In the genomic region with DNA sequence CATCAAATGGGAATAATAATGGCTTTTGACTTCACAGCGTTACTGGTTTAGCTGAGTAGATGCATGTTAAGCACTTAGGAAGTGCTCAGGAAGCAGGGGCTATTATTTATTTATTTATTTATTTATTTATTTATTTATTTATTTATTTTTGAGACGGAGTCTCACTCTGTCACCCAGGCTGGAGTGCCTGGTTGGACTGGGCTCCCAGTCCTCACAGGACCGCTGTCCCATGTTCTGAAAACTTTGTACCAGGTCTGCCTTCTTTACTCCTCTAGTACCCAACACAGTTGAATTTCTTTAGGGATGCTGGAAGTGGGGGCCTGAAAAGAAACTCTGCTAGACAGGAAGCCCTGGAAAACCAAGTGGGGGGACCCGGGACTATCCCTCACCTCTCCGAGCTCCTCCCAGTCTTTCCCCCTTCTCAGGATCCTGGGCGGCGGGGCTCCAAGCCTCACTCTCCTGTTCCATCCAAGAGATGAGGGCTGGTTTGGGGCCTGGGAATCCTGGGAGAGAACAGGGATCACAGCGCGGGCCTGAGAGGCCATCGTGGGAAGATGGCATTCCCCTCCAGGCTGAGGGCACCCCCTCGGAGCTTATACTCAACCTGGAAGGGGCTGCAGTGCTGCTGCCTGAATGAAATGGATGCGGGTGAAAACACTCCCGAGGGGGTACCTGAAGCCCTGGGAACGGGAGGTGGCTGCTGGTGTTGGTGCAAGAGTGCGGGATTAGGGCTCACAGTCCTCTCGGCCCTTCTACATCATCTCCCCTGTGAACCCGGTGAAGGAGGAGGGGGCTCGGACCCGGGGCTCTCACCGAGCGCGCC, we compare ENCODE assay signal across 8 cellular contexts. TPM values are rescaled to one million over a fixed set of nuclear protein-coding genes. Genes with fewer than 3 reads are reported as not detected.
A peak's percentile ranks its signal among the peaks of the same experiment; 100 is the strongest.
DNase-seq lines count a peak whose midpoint lies in the region; ATAC-seq, FAIRE-seq and TF ChIP-seq lines count a peak whose summit lies in the region.

No MANE protein-coding gene starts in this region.

- H3K27ac ChIP-seq in HepG2 (ENCODE audit: extremely low read length, insufficient read depth, low read length) (peak overlapping the region; percentile 89), thoracic aorta (peak overlapping the region; percentile 93 to 99)

- H3K27me3 Mint-ChIP-seq in chondrocyte (ENCODE audit: low read depth): no peaks in the 10 kb centered on the region

- DNase-seq in GM06990 (ENCODE audit: extremely low read depth, insufficient read length) (no peak), NCI-H1105 treated with DMSO at 0.1 percent for 48 hours (lab: John Stamatoyannopoulos, UW) (peak; percentile 40), chondrocyte (ENCODE audit: low spot score) (no peak), HepG2 (ENCODE audit: low spot score) (no peak), thoracic aorta (ENCODE audit: low spot score) (no peak), GF-D8 (lab: John Stamatoyannopoulos, UW) (no peak), NCI-H2081 (lab: John Stamatoyannopoulos, UW) (no peak)

- no TSS peak for BruUV-seq in HepG2 (replicated peaks; lab: Mats Ljungman, UMichigan)

- H3K79me2 ChIP-seq in HepG2 (ENCODE audit: insufficient read depth, low read length): peaks cover 2% of the 10 kb centered on the region

- H3K36me3 ChIP-seq in GM06990 (ENCODE audit: control insufficient read depth, insufficient read depth, low read length) (no peaks in the 10 kb centered on the region; the same call in 1 of the 2 replicates), HepG2 (replicated peaks in 1 of 2; ENCODE audit: control insufficient read depth in 1 of 2, insufficient read depth in 2 of 2, low read length in 2 of 2) (no peaks in the 10 kb centered on the region), thoracic aorta (no peaks in the 10 kb centered on the region)

- in situ Hi-C loops in HepG2 (cut with HindIII; ENCODE audit: extremely low pct_ligation_motif_present, low pct_unique_long_range_greater_than_20kb): loop anchor here (5.0 kb wide), 1 partner anchor 51 kb away; no protein-coding TSS in a partner anchor

- no peak overlapping the region for H2AFZ ChIP-seq in HepG2 (ENCODE audit: low read length)

- intact Hi-C loops in HepG2 (cut with micrococcal nuclease; ENCODE audit: unreplicated experiment): loop anchor here (1.0 to 2.0 kb wide), 3 partner anchors 13 to 39 kb away; partner anchors contain the start of genes ZNF689 and ZNF764

- POLR2A ChIA-PET in HepG2 (lab: Yijun Ruan, JAX): interaction anchor here (0.7 to 3.3 kb wide), 16 partner anchors 13 to 141 kb away, joined by 3 to 73 read pairs (median 6); partner anchors contain the start of genes DCTPP1, FBRS, ZNF689 and ZNF747

- no peaks in the 10 kb centered on the region for H3K9me3 Mint-ChIP-seq in chondrocyte (ENCODE audit: low read depth)

- peak; percentile 23 for ATAC-seq in HepG2
- no peak for ATAC-seq in thoracic aorta (ENCODE audit: insufficient number of reproducible peaks, low FRiP score, low read depth)
- no peak for ATAC-seq in GM18498 (IDR thresholded peaks at IDR 0.05; ENCODE audit: unreplicated experiment)

- H3K27ac Mint-ChIP-seq in chondrocyte (ENCODE audit: unreplicated experiment): peak overlapping the region; percentile 95

- H3K4me1 ChIP-seq in HepG2 (ENCODE audit: insufficient read depth, low read length) (peaks cover 77% of the 10 kb centered on the region), thoracic aorta (ENCODE audit: control insufficient read depth in 1 of 2, low read depth in 2 of 2) (peaks cover 15 to 24% of the 10 kb centered on the region in 2 donors)

- FAIRE-seq in HepG2 (lab: Jason Lieb, UNC): no peak

- CTCF ChIA-PET in HepG2 (lab: Yijun Ruan, JAX; ENCODE audit: low intra/inter-chr PET ratio, low total read pairs): no interaction called here

- no peaks in the 10 kb centered on the region for H3K27me3 ChIP-seq in GM06990 (replicated peaks; ENCODE audit: control insufficient read depth, insufficient read depth, low read length)
- no peaks in the 10 kb centered on the region for H3K27me3 ChIP-seq in HepG2 (ENCODE audit: control insufficient read depth in 1 of 2, insufficient read depth in 2 of 2, low read length in 2 of 2)
- H3K27me3 ChIP-seq in thoracic aorta (replicated peaks; ENCODE audit: insufficient read depth): no peaks in the 10 kb centered on the region

- 16% methylated on average over 10 of the region's 22 CpGs for WGBS in HepG2 (ENCODE audit: low lambda C conversion rate)

- peak overlapping the region; percentile 94 for H3K4me2 ChIP-seq in HepG2 (ENCODE audit: low read depth, low read length)

- no peak for TF ChIP-seq CTCF in GM06990 (IDR thresholded peaks at IDR 0.05; ENCODE audit: insufficient read depth, low read length, poor library complexity, severe bottlenecking)
- TF ChIP-seq CTCF in chondrocyte (IDR thresholded peaks at IDR 0.05): no peak
- TF ChIP-seq CTCF in HepG2 (CRISPR knock-in tag; IDR thresholded peaks at IDR 0.05): no peak
- no peak for TF ChIP-seq CTCF in thoracic aorta (IDR thresholded peaks at IDR 0.05)

- no peaks in the 10 kb centered on the region for H3K36me3 Mint-ChIP-seq in chondrocyte (ENCODE audit: low read depth)

- H3K4me3 Mint-ChIP-seq in chondrocyte (ENCODE audit: unreplicated experiment): peak overlapping the region; percentile 89

- TF ChIP-seq POLR2A in HepG2 (IDR thresholded peaks at IDR 0.05; ENCODE audit: insufficient read depth in 1 of 2, low read depth in 2 of 2, low read length in 2 of 2): peak in 1 of 2 experiments; percentile 39; a peak in 1 of 4 replicates

- H3K4me1 Mint-ChIP-seq in chondrocyte (ENCODE audit: low read depth): peaks cover 18% of the 10 kb centered on the region

- peak overlapping the region; percentile 65 for H3K4me3 ChIP-seq in GM06990 (replicated peaks; ENCODE audit: low read depth, low read length)
- H3K4me3 ChIP-seq in HepG2 (replicated peaks in 1 of 3; ENCODE audit: insufficient read depth in 1 of 3, low read depth in 2 of 3, low read length in 3 of 3): peak overlapping the region; percentile 89 to 97 (median 93)
- H3K4me3 ChIP-seq in thoracic aorta: peak overlapping the region; percentile 96

- H3K9me3 ChIP-seq in HepG2 (ENCODE audit: low read length): no peaks in the 10 kb centered on the region
- no peaks in the 10 kb centered on the region for H3K9me3 ChIP-seq in thoracic aorta

- TF ChIP-seq EP300 in HepG2 (IDR thresholded peaks at IDR 0.05; ENCODE audit: low read depth in 2 of 2, low read length in 2 of 2) (no peak), HepG2 (CRISPR knock-in tag; IDR thresholded peaks at IDR 0.05; ENCODE audit: borderline replicate concordance) (no peak)

- H4K20me1 ChIP-seq in HepG2 (ENCODE audit: insufficient read depth, low read length): no peaks in the 10 kb centered on the region

- no peak for TF ChIP-seq RAD21 in HepG2 (CRISPR knock-in tag; IDR thresholded peaks at IDR 0.05)

- peak overlapping the region; percentile 93 for H3K9ac ChIP-seq in HepG2 (ENCODE audit: insufficient read depth, low read depth, low read length)

RNA-seq across cellular contexts. Expression of gene ZNF688, which starts 0.7 kb away (rescaled TPM):
- 11.7 to 15.0 TPM (median 13.7 TPM) in 3 replicates for total RNA-seq in chondrocyte
- total RNA-seq in HepG2 (2016; rRNA removed; fragmentation: Illumina TruSeq; extraction: Trizol): 5.4 and 5.8 TPM in 2 replicates
- total RNA-seq in HepG2 (2016; cell fraction: cytosol; rRNA removed; fragmentation: Illumina TruSeq; extraction: Trizol; ENCODE audit: low read depth): 13.1 and 13.2 TPM in 2 replicates
- 4.0 and 4.8 TPM in 2 replicates for total RNA-seq in HepG2 (2016; cell fraction: insoluble cytoplasmic fraction; rRNA removed; fragmentation: Illumina TruSeq; extraction: Trizol)
- 8.5 and 11.4 TPM in 2 replicates for total RNA-seq in HepG2 (2016; cell fraction: membrane; rRNA removed; fragmentation: Illumina TruSeq; extraction: Trizol)
- total RNA-seq in HepG2 (2016; cell fraction: nucleus; rRNA removed; fragmentation: Illumina TruSeq; extraction: Trizol): 2.6 and 3.6 TPM in 2 replicates
- 2.4 and 2.9 TPM in 2 replicates for polyA plus RNA-seq in HepG2 (2011; rRNA removed)
- polyA plus RNA-seq in HepG2 (2011; cell fraction: cytosol; rRNA removed): 2.7 and 3.8 TPM in 2 replicates
- 4.5 TPM in 2 replicates for polyA plus RNA-seq in HepG2 (2011; cell fraction: nucleus; rRNA removed)
- 2.3 and 3.6 TPM in 2 replicates for polyA plus RNA-seq in HepG2 (2012)
- polyA plus RNA-seq in HepG2 (2016; cell fraction: cytosol; fragmentation: Illumina TruSeq; extraction: Trizol; ENCODE audit: low read depth): 17.2 and 20.6 TPM in 2 replicates
- polyA plus RNA-seq in HepG2 (2016; cell fraction: insoluble cytoplasmic fraction; fragmentation: Illumina TruSeq; extraction: Trizol; ENCODE audit: low read depth): 5.4 and 6.1 TPM in 2 replicates
- 16.0 and 17.2 TPM in 2 replicates for polyA plus RNA-seq in HepG2 (2016; cell fraction: membrane; fragmentation: Illumina TruSeq; extraction: Trizol; ENCODE audit: low read depth)
- 6.9 and 8.3 TPM in 2 replicates for polyA plus RNA-seq in HepG2 (2016; cell fraction: nucleus; fragmentation: Illumina TruSeq; extraction: Trizol; ENCODE audit: insufficient read depth, low read depth)
- 1.7 and 2.7 TPM in 2 replicates for polyA minus RNA-seq in HepG2 (2011; rRNA and poly(A)+ RNA removed; ENCODE audit: low replicate concordance)
- polyA minus RNA-seq in HepG2 (2011; cell fraction: cytosol; rRNA and poly(A)+ RNA removed): 1.8 and 2.9 TPM in 2 replicates
- polyA minus RNA-seq in HepG2 (2011; cell fraction: nucleus; rRNA and poly(A)+ RNA removed): 2.0 and 2.4 TPM in 2 replicates
- 10 to 100 TPM in 1 of 2 donors, 1 to 10 TPM in 1; 9.2 to 24.2 TPM for total RNA-seq in thoracic aorta

RNA-seq across cellular contexts. Expression of gene ZNF764, which starts 12.7 kb away (rescaled TPM):
- 8.3 to 11.1 TPM (median 8.6 TPM) in 3 replicates for total RNA-seq in chondrocyte
- 7.3 and 9.1 TPM in 2 replicates for total RNA-seq in HepG2 (2016; rRNA removed; fragmentation: Illumina TruSeq; extraction: Trizol)
- 2.8 and 3.1 TPM in 2 replicates for total RNA-seq in HepG2 (2016; cell fraction: cytosol; rRNA removed; fragmentation: Illumina TruSeq; extraction: Trizol; ENCODE audit: low read depth)
- 5.9 and 8.3 TPM in 2 replicates for total RNA-seq in HepG2 (2016; cell fraction: insoluble cytoplasmic fraction; rRNA removed; fragmentation: Illumina TruSeq; extraction: Trizol)
- 6.4 and 7.9 TPM in 2 replicates for total RNA-seq in HepG2 (2016; cell fraction: membrane; rRNA removed; fragmentation: Illumina TruSeq; extraction: Trizol)
- total RNA-seq in HepG2 (2016; cell fraction: nucleus; rRNA removed; fragmentation: Illumina TruSeq; extraction: Trizol): 7.4 and 7.9 TPM in 2 replicates
- polyA plus RNA-seq in HepG2 (2011; rRNA removed): 4.1 and 4.8 TPM in 2 replicates
- polyA plus RNA-seq in HepG2 (2011; cell fraction: cytosol; rRNA removed): 4.1 and 4.5 TPM in 2 replicates
- 11.6 and 12.2 TPM in 2 replicates for polyA plus RNA-seq in HepG2 (2011; cell fraction: nucleus; rRNA removed)
- polyA plus RNA-seq in HepG2 (2012): 3.6 and 4.9 TPM in 2 replicates
- polyA plus RNA-seq in HepG2 (2016; cell fraction: cytosol; fragmentation: Illumina TruSeq; extraction: Trizol; ENCODE audit: low read depth): 1.7 and 2.0 TPM in 2 replicates
- 6.8 and 7.3 TPM in 2 replicates for polyA plus RNA-seq in HepG2 (2016; cell fraction: insoluble cytoplasmic fraction; fragmentation: Illumina TruSeq; extraction: Trizol; ENCODE audit: low read depth)
- 4.0 TPM in 2 replicates for polyA plus RNA-seq in HepG2 (2016; cell fraction: membrane; fragmentation: Illumina TruSeq; extraction: Trizol; ENCODE audit: low read depth)
- 18.1 and 18.6 TPM in 2 replicates for polyA plus RNA-seq in HepG2 (2016; cell fraction: nucleus; fragmentation: Illumina TruSeq; extraction: Trizol; ENCODE audit: insufficient read depth, low read depth)
- 4.3 and 10.8 TPM in 2 replicates for polyA minus RNA-seq in HepG2 (2011; rRNA and poly(A)+ RNA removed; ENCODE audit: low replicate concordance)
- polyA minus RNA-seq in HepG2 (2011; cell fraction: cytosol; rRNA and poly(A)+ RNA removed): 6.1 and 6.6 TPM in 2 replicates
- polyA minus RNA-seq in HepG2 (2011; cell fraction: nucleus; rRNA and poly(A)+ RNA removed): 7.7 and 8.7 TPM in 2 replicates
- 1 to 10 TPM; 8.5 to 9.6 TPM for total RNA-seq in thoracic aorta

RNA-seq across cellular contexts. Expression of gene ZNF785, which starts 14.7 kb away (rescaled TPM):
- 17.0 to 20.2 TPM (median 17.7 TPM) in 3 replicates for total RNA-seq in chondrocyte
- total RNA-seq in HepG2 (2016; rRNA removed; fragmentation: Illumina TruSeq; extraction: Trizol): not detected in 2 replicates
- total RNA-seq in HepG2 (2016; cell fraction: cytosol; rRNA removed; fragmentation: Illumina TruSeq; extraction: Trizol; ENCODE audit: low read depth): not detected in 2 replicates
- total RNA-seq in HepG2 (2016; cell fraction: insoluble cytoplasmic fraction; rRNA removed; fragmentation: Illumina TruSeq; extraction: Trizol): not detected in 2 replicates
- total RNA-seq in HepG2 (2016; cell fraction: membrane; rRNA removed; fragmentation: Illumina TruSeq; extraction: Trizol): not detected in 2 replicates
- not detected in 2 replicates for total RNA-seq in HepG2 (2016; cell fraction: nucleus; rRNA removed; fragmentation: Illumina TruSeq; extraction: Trizol)
- 0.01 TPM in 1 of 2 replicates, not detected in the other for polyA plus RNA-seq in HepG2 (2011; rRNA removed)
- 0.03 TPM in 1 of 2 replicates, not detected in the other for polyA plus RNA-seq in HepG2 (2011; cell fraction: cytosol; rRNA removed)
- 0.05 TPM in 1 of 2 replicates, not detected in the other for polyA plus RNA-seq in HepG2 (2011; cell fraction: nucleus; rRNA removed)
- polyA plus RNA-seq in HepG2 (2012): 0.11 TPM in 1 of 2 replicates, not detected in the other
- not detected in 2 replicates for polyA plus RNA-seq in HepG2 (2016; cell fraction: cytosol; fragmentation: Illumina TruSeq; extraction: Trizol; ENCODE audit: low read depth)
- not detected in 2 replicates for polyA plus RNA-seq in HepG2 (2016; cell fraction: insoluble cytoplasmic fraction; fragmentation: Illumina TruSeq; extraction: Trizol; ENCODE audit: low read depth)
- polyA plus RNA-seq in HepG2 (2016; cell fraction: membrane; fragmentation: Illumina TruSeq; extraction: Trizol; ENCODE audit: low read depth): not detected in 2 replicates
- polyA plus RNA-seq in HepG2 (2016; cell fraction: nucleus; fragmentation: Illumina TruSeq; extraction: Trizol; ENCODE audit: insufficient read depth, low read depth): not detected in 2 replicates
- polyA minus RNA-seq in HepG2 (2011; rRNA and poly(A)+ RNA removed; ENCODE audit: low replicate concordance): 10.5 TPM in 1 of 2 replicates, not detected in the other
- polyA minus RNA-seq in HepG2 (2011; cell fraction: cytosol; rRNA and poly(A)+ RNA removed): not detected in 2 replicates
- polyA minus RNA-seq in HepG2 (2011; cell fraction: nucleus; rRNA and poly(A)+ RNA removed): not detected in 2 replicates
- total RNA-seq in thoracic aorta: 10 to 100 TPM; 10.9 to 15.6 TPM

RNA-seq across cellular contexts. Expression of gene ZNF747, which starts 36.2 kb away (rescaled TPM):
- total RNA-seq in chondrocyte: 3.5 to 6.7 TPM (median 6.7 TPM) in 3 replicates
- 8.8 and 10.2 TPM in 2 replicates for total RNA-seq in HepG2 (2016; rRNA removed; fragmentation: Illumina TruSeq; extraction: Trizol)
- total RNA-seq in HepG2 (2016; cell fraction: cytosol; rRNA removed; fragmentation: Illumina TruSeq; extraction: Trizol; ENCODE audit: low read depth): 2.7 and 2.8 TPM in 2 replicates
- total RNA-seq in HepG2 (2016; cell fraction: insoluble cytoplasmic fraction; rRNA removed; fragmentation: Illumina TruSeq; extraction: Trizol): 10.3 and 10.8 TPM in 2 replicates
- total RNA-seq in HepG2 (2016; cell fraction: membrane; rRNA removed; fragmentation: Illumina TruSeq; extraction: Trizol): 8.9 and 9.2 TPM in 2 replicates
- total RNA-seq in HepG2 (2016; cell fraction: nucleus; rRNA removed; fragmentation: Illumina TruSeq; extraction: Trizol): 7.3 and 9.1 TPM in 2 replicates
- polyA plus RNA-seq in HepG2 (2011; rRNA removed): 7.0 and 7.2 TPM in 2 replicates
- polyA plus RNA-seq in HepG2 (2011; cell fraction: cytosol; rRNA removed): 5.7 and 6.4 TPM in 2 replicates
- 9.4 and 11.1 TPM in 2 replicates for polyA plus RNA-seq in HepG2 (2011; cell fraction: nucleus; rRNA removed)
- 2.3 and 3.6 TPM in 2 replicates for polyA plus RNA-seq in HepG2 (2012)
- polyA plus RNA-seq in HepG2 (2016; cell fraction: cytosol; fragmentation: Illumina TruSeq; extraction: Trizol; ENCODE audit: low read depth): 1.7 and 1.9 TPM in 2 replicates
- polyA plus RNA-seq in HepG2 (2016; cell fraction: insoluble cytoplasmic fraction; fragmentation: Illumina TruSeq; extraction: Trizol; ENCODE audit: low read depth): 9.4 and 9.8 TPM in 2 replicates
- 5.7 and 5.8 TPM in 2 replicates for polyA plus RNA-seq in HepG2 (2016; cell fraction: membrane; fragmentation: Illumina TruSeq; extraction: Trizol; ENCODE audit: low read depth)
- polyA plus RNA-seq in HepG2 (2016; cell fraction: nucleus; fragmentation: Illumina TruSeq; extraction: Trizol; ENCODE audit: insufficient read depth, low read depth): 12.4 and 13.5 TPM in 2 replicates
- polyA minus RNA-seq in HepG2 (2011; rRNA and poly(A)+ RNA removed; ENCODE audit: low replicate concordance): 12.9 and 13.6 TPM in 2 replicates
- polyA minus RNA-seq in HepG2 (2011; cell fraction: cytosol; rRNA and poly(A)+ RNA removed): 5.2 and 6.2 TPM in 2 replicates
- polyA minus RNA-seq in HepG2 (2011; cell fraction: nucleus; rRNA and poly(A)+ RNA removed): 12.5 and 16.8 TPM in 2 replicates
- total RNA-seq in thoracic aorta: 10 to 100 TPM; 16.8 to 18.3 TPM

RNA-seq across cellular contexts. Expression of gene ZNF689, which starts 39.4 kb away (rescaled TPM):
- total RNA-seq in chondrocyte (5.9 to 8.5 TPM (median 7.1 TPM) in 3 replicates), HepG2 (2016; rRNA removed; fragmentation: Illumina TruSeq; extraction: Trizol) (19.5 and 22.7 TPM in 2 replicates), thoracic aorta (10 to 100 TPM in 1 of 2 donors, 1 to 10 TPM in 1; 7.4 to 17.0 TPM)
- total RNA-seq in HepG2 (2016; cell fraction: cytosol; rRNA removed; fragmentation: Illumina TruSeq; extraction: Trizol; ENCODE audit: low read depth): 4.4 and 4.7 TPM in 2 replicates
- 18.5 and 18.8 TPM in 2 replicates for total RNA-seq in HepG2 (2016; cell fraction: insoluble cytoplasmic fraction; rRNA removed; fragmentation: Illumina TruSeq; extraction: Trizol)
- total RNA-seq in HepG2 (2016; cell fraction: membrane; rRNA removed; fragmentation: Illumina TruSeq; extraction: Trizol): 17.9 and 18.1 TPM in 2 replicates
- 10.6 and 14.1 TPM in 2 replicates for total RNA-seq in HepG2 (2016; cell fraction: nucleus; rRNA removed; fragmentation: Illumina TruSeq; extraction: Trizol)
- 9.7 and 11.9 TPM in 2 replicates for polyA plus RNA-seq in HepG2 (2011; rRNA removed)
- polyA plus RNA-seq in HepG2 (2011; cell fraction: cytosol; rRNA removed): 9.3 and 9.8 TPM in 2 replicates
- polyA plus RNA-seq in HepG2 (2011; cell fraction: nucleus; rRNA removed): 19.3 and 19.5 TPM in 2 replicates
- polyA plus RNA-seq in HepG2 (2012): 8.9 and 9.8 TPM in 2 replicates
- polyA plus RNA-seq in HepG2 (2016; cell fraction: cytosol; fragmentation: Illumina TruSeq; extraction: Trizol; ENCODE audit: low read depth): 2.5 and 2.8 TPM in 2 replicates
- polyA plus RNA-seq in HepG2 (2016; cell fraction: insoluble cytoplasmic fraction; fragmentation: Illumina TruSeq; extraction: Trizol; ENCODE audit: low read depth): 17.8 and 20.4 TPM in 2 replicates
- polyA plus RNA-seq in HepG2 (2016; cell fraction: membrane; fragmentation: Illumina TruSeq; extraction: Trizol; ENCODE audit: low read depth): 9.1 and 9.3 TPM in 2 replicates
- polyA plus RNA-seq in HepG2 (2016; cell fraction: nucleus; fragmentation: Illumina TruSeq; extraction: Trizol; ENCODE audit: insufficient read depth, low read depth): 15.4 and 16.6 TPM in 2 replicates
- 20.5 and 25.2 TPM in 2 replicates for polyA minus RNA-seq in HepG2 (2011; rRNA and poly(A)+ RNA removed; ENCODE audit: low replicate concordance)
- polyA minus RNA-seq in HepG2 (2011; cell fraction: cytosol; rRNA and poly(A)+ RNA removed): 13.1 and 17.3 TPM in 2 replicates
- 14.9 and 15.7 TPM in 2 replicates for polyA minus RNA-seq in HepG2 (2011; cell fraction: nucleus; rRNA and poly(A)+ RNA removed)

Comparison
In these comparisons a context has a peak if more than half of its experiments do, and no peak if none do; other contexts are left out.
1. RNA of gene ZNF785, which starts 14.7 kb away (total RNA-seq): 17.0 to 20.2 TPM in chondrocyte and 10.9 to 15.6 TPM in thoracic aorta; not detected in HepG2; every median in the first group is over 10 times any median in the second.
2. Peak in every context shown above with its lines, with median percentiles within 50 percentile points of each other: H3K4me3 ChIP-seq.